ENCODE assay signal across 1 cellular context in genomic region chr11:75555079-75555811, GRCh38.
TF ChIP-seq lines count a peak whose summit lies in the region.

No MANE protein-coding gene starts in this region.

TF ChIP-seq in IMR-90, 13 proteins besides CTCF, POLR2A, EP300 and RAD21 (continued from another document):
- no peak for TF ChIP-seq MAZ (IDR thresholded peaks at IDR 0.05; ENCODE audit: borderline replicate concordance, low read depth, low read length)
